In genomic region chr17:76238847-76239537, GRCh38 we compare ENCODE assay signal across 2 cellular contexts.
TF ChIP-seq lines count a peak whose summit lies in the region.

No MANE protein-coding gene starts in this region.

TF ChIP-seq in K562, 482 proteins besides CTCF, POLR2A, EP300 and RAD21 (continued from another document):
- TF ChIP-seq CREM (IDR thresholded peaks at IDR 0.05; ENCODE audit: low read depth) (no peak), ZNF140 (CRISPR knock-in tag; IDR thresholded peaks at IDR 0.05) (no peak), ZNF79 (CRISPR knock-in tag; IDR thresholded peaks at IDR 0.05; ENCODE audit: low read depth) (no peak), FOXM1 (IDR thresholded peaks at IDR 0.05; ENCODE audit: low read depth) (no peak), FOXM1 (CRISPR knock-in tag; IDR thresholded peaks at IDR 0.05; ENCODE audit: low read depth) (no peak), HOXB6 (CRISPR knock-in tag; IDR thresholded peaks at IDR 0.05; ENCODE audit: borderline replicate concordance) (no peak), ZBED1 (IDR thresholded peaks at IDR 0.05) (no peak), NONO (IDR thresholded peaks at IDR 0.05; ENCODE audit: low read depth in 2 of 2, low read length in 1 of 2) (no peak), ZNF395 (CRISPR knock-in tag; IDR thresholded peaks at IDR 0.05) (0 out of 2 replicates have a peak, but pooled peaks have one; percentile 3), MEF2A (IDR thresholded peaks at IDR 0.05; ENCODE audit: control insufficient read depth, low read depth, low read length) (no peak), POLR2G (IDR thresholded peaks at IDR 0.05; ENCODE audit: low read depth, low read length) (no peak), ILF3 (IDR thresholded peaks at IDR 0.05; ENCODE audit: borderline replicate concordance) (no peak), ZNF695 (CRISPR knock-in tag; IDR thresholded peaks at IDR 0.05) (no peak), NFIX (CRISPR knock-in tag; IDR thresholded peaks at IDR 0.05; ENCODE audit: low read depth) (no peak), RHOXF2B (CRISPR knock-in tag; conservative IDR thresholded peaks at IDR 0.05) (no peak), ZNF740 (CRISPR knock-in tag; IDR thresholded peaks at IDR 0.05) (0 out of 2 replicates have a peak, but pooled peaks have one; percentile 3), ZNF740 (tag; IDR thresholded peaks at IDR 0.05) (peak in 1 of 2 experiments; percentile 79; a peak in 2 of 4 replicates), SRSF3 (IDR thresholded peaks at IDR 0.05; ENCODE audit: insufficient read depth, low read length) (no peak)
TF ChIP-seq in K562: peak in this region for 2.

TF ChIP-seq in SK-N-SH treated with all-trans-retinoic acid at 6 μM for 48 hours, 23 proteins besides CTCF, POLR2A, EP300 and RAD21:
- TF ChIP-seq ARNTL (CRISPR knock-in tag; IDR thresholded peaks at IDR 0.05; ENCODE audit: borderline replicate concordance, low read depth) (no peak), ZNF70 (CRISPR knock-in tag; IDR thresholded peaks at IDR 0.05) (no peak)
